In the genomic region with DNA sequence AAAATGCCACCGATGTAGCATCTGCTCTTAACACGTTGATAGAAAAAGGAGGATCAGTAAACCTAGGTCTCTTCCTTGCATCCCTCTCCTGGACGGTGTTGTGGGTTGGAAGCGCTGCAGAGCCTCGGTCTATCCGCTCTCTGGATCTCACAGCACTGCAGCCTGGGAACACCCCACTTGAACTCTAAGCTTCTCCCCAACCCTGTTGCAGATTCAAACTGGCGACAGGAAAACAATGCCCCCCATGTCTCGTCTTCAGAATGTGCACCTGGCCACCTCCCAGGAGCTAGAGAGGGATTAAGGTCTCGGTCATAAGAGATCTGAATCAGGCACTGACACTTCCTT, we compare ENCODE assay signal across 9 cellular contexts. TPM values are rescaled to one million over a fixed set of nuclear protein-coding genes. Genes with fewer than 3 reads are reported as not detected.
DNase-seq lines count a peak whose midpoint lies in the region; ATAC-seq, FAIRE-seq and TF ChIP-seq lines count a peak whose summit lies in the region.
"Had no signal": no experiment of that assay in that cellular context is flagged by ENCODE, and none has a peak within 500 bp of the region (broad histone marks: within the 10 kb centered on the region; RNA-seq: fewer than 3 reads in every experiment).

No MANE protein-coding gene starts in this region.

- H3K4me1 Mint-ChIP-seq in CD4-positive, alpha-beta T cell (ENCODE audit: low read depth), result peaks cover 26% of the 10 kb centered on the region
- peaks cover 19 to 33% (median 27%) of the 10 kb centered on the region in 3 donors for H3K4me1 Mint-ChIP-seq in T-cell

- H3K27ac Mint-ChIP-seq in CD4-positive, alpha-beta T cell, result peak overlapping the region; percentile 84
- peak overlapping the region; percentile 89 to 94 for H3K27ac Mint-ChIP-seq in T-cell

- POLR2A ChIA-PET in CD4-positive, alpha-beta T cell (lab: Charles Lee), result interaction anchor here (1.1 to 3.1 kb wide), 10 partner anchors 8 to 488 kb away, joined by 3 to 18 read pairs (median 6); a partner anchor contains a TSS
- POLR2A ChIA-PET in T-cell (lab: Charles Lee), result interaction anchor here (1.6 to 2.3 kb wide), 2 partner anchors 157 to 488 kb away, joined by 4 to 8 read pairs; a partner anchor contains a TSS

- DNase-seq in CD4-positive, alpha-beta T cell, result peak in 3 of 10 experiments; percentile 3 to 16 (median 3)
- DNase-seq in H7 (peak; percentile 52), T-cell (peak in 3 of 34 experiments; percentile 2 to 18 (median 9)), pancreas (no peak), NCI-H2196 (lab: John Stamatoyannopoulos, UW; ENCODE audit: unreplicated experiment) (no peak), SKM-1 (lab: John Stamatoyannopoulos, UW; ENCODE audit: unreplicated experiment) (no peak)

- CTCF ChIA-PET in CD4-positive, alpha-beta T cell (lab: Charles Lee), result interaction anchor here (0.6 to 2.1 kb wide), 3 partner anchors 8 to 31 kb away, joined by 3 to 6 read pairs (median 4); no protein-coding TSS in a partner anchor
- CTCF ChIA-PET in T-cell (lab: Charles Lee), result interaction anchor here (0.7 to 3.5 kb wide), 9 partner anchors 13 to 234 kb away, joined by 3 to 24 read pairs (median 4); a partner anchor contains a TSS

- TF ChIP-seq CTCF in CD4-positive, alpha-beta T cell (IDR thresholded peaks at IDR 0.05), result no peak
- no peak for TF ChIP-seq CTCF in pancreas (IDR thresholded peaks at IDR 0.05)

- no peaks in the 10 kb centered on the region for H3K27me3 Mint-ChIP-seq in CD4-positive, alpha-beta T cell
- H3K27me3 Mint-ChIP-seq in T-cell, result no peaks in the 10 kb centered on the region

- ATAC-seq in CD4-positive, alpha-beta T cell (ENCODE audit: poor library complexity), result no peak
- ATAC-seq in T-cell (replicated peaks in 1 of 4) (no peak), pancreas (peak in 2 of 4 donors; percentile 17 to 31), HG03439 (IDR thresholded peaks at IDR 0.05; ENCODE audit: unreplicated experiment) (no peak)

- intact Hi-C loops in CD4-positive, alpha-beta T cell (cut with DNase I, micrococcal nuclease), result loop anchor here in 1 of 2 experiments (1.0 to 10.0 kb wide), 9 partner anchors 157 to 786 kb away; a partner anchor contains a TSS
- intact Hi-C loops in pancreas (cut with DNase I), result no loop called here

- H3K4me1 ChIP-seq in esophagus (ENCODE audit: control insufficient read depth in 2 of 2, insufficient read depth in 2 of 2, low read length in 1 of 2) (no peaks in the 10 kb centered on the region), pancreas (peaks cover 0 to 7% (median 0%) of the 10 kb centered on the region in 3 donors)

- FAIRE-seq in pancreas (lab: Jason Lieb, UNC), result no peak

- no peaks in the 10 kb centered on the region for H3K9me3 ChIP-seq in CD4-positive, alpha-beta T cell (ENCODE audit: control insufficient read depth, low read length)
- H3K9me3 ChIP-seq in esophagus (ENCODE audit: control insufficient read depth in 2 of 2, insufficient read depth in 1 of 2, low read depth in 1 of 2, low read length in 1 of 2) (no peaks in the 10 kb centered on the region), pancreas (no peaks in the 10 kb centered on the region)

- H3K27me3 ChIP-seq in CD4-positive, alpha-beta T cell (ENCODE audit: control insufficient read depth, insufficient read depth, low read length), result no peaks in the 10 kb centered on the region
- no peaks in the 10 kb centered on the region for H3K27me3 ChIP-seq in H7 (ENCODE audit: control insufficient read depth, insufficient read depth, low read length)
- H3K27me3 ChIP-seq in esophagus (ENCODE audit: control insufficient read depth in 1 of 2, insufficient read depth in 2 of 2, low read length in 2 of 2), result no peaks in the 10 kb centered on the region
- H3K27me3 ChIP-seq in pancreas, result peaks cover 0 to under 1% (median 0%) of the 10 kb centered on the region in 4 donors

- H3K36me3 ChIP-seq in H7 (replicated peaks; ENCODE audit: control insufficient read depth, insufficient read depth, low read length) (peaks cover 1% of the 10 kb centered on the region; the same call in 1 of the 2 replicates), esophagus (ENCODE audit: control insufficient read depth in 2 of 2, insufficient read depth in 2 of 2, low read length in 1 of 2) (no peaks in the 10 kb centered on the region), pancreas (no peaks in the 10 kb centered on the region)

- H3K4me3 ChIP-seq in H7 (ENCODE audit: insufficient read depth, low read depth, low read length), result peak overlapping the region; percentile 81
- H3K4me3 ChIP-seq in esophagus (ENCODE audit: low read depth in 1 of 2, low read length in 2 of 2), result peak overlapping the region; percentile 71 to 81
- peak overlapping the region; percentile 16 to 78 (median 66) for H3K4me3 ChIP-seq in pancreas

- H3K27ac ChIP-seq in CD4-positive, alpha-beta T cell (ENCODE audit: low read depth, low read length), result peak overlapping the region; percentile 29
- H3K27ac ChIP-seq in esophagus (ENCODE audit: low read depth in 2 of 2, low read length in 1 of 2), result peak overlapping the region; percentile 35 to 91
- peak overlapping the region; percentile 10 to 73 (median 58) for H3K27ac ChIP-seq in pancreas

- peak overlapping the region; percentile 97 for H3K4me3 Mint-ChIP-seq in CD4-positive, alpha-beta T cell
- H3K4me3 Mint-ChIP-seq in T-cell, result peak overlapping the region; percentile 94 to 97 (median 96)

- peaks cover 5% of the 10 kb centered on the region for H3K36me3 Mint-ChIP-seq in CD4-positive, alpha-beta T cell (ENCODE audit: low read depth)
- H3K36me3 Mint-ChIP-seq in T-cell, result no peaks in the 10 kb centered on the region

- WGBS in esophagus, 2 donors, result 1 to 2% methylated on average over 9 of the region's 9 CpGs
- 1% methylated on average over 9 of the region's 9 CpGs for WGBS in pancreas, 2 donors

- H3K9me3 Mint-ChIP-seq in CD4-positive, alpha-beta T cell, result peaks cover 3% of the 10 kb centered on the region
- peaks cover 0 to 7% (median 0%) of the 10 kb centered on the region in 3 donors for H3K9me3 Mint-ChIP-seq in T-cell

RNA-seq across cellular contexts. Expression of a gene that starts 0.5 kb away (rescaled TPM):
- total RNA-seq in CD4-positive, alpha-beta T cell, result 1 to 10 TPM; 3.9 to 4.4 TPM
- total RNA-seq in H7 (2014; rRNA removed; shearing (Covaris generic)), result 22.7 and 31.9 TPM in 2 replicates
- total RNA-seq in T-cell (10 to 100 TPM; 10.3 to 18.9 (median 14.8) TPM), pancreas (10 to 100 TPM in 2 of 6 donors, 1 to 10 TPM in 4; 5.6 to 13.2 (median 9.9) TPM)
- polyA plus RNA-seq in esophagus (10 to 100 TPM; 11.5 to 18.8 TPM), pancreas (10 to 100 TPM; 11.4 to 27.1 TPM)

RNA-seq across cellular contexts. Expression of a gene that starts 47.9 kb away (rescaled TPM):
- under 1 TPM; 0.25 to 0.34 TPM for total RNA-seq in CD4-positive, alpha-beta T cell
- 0.73 and 0.89 TPM in 2 replicates for total RNA-seq in H7 (2014; rRNA removed; shearing (Covaris generic))
- 1 to 10 TPM in 3 of 5 donors, under 1 TPM in 2; 0.14 to 1.5 (median 1.1) TPM for total RNA-seq in T-cell
- 10 to 100 TPM; 21.7 to 27.0 TPM for polyA plus RNA-seq in esophagus
- 1 to 10 TPM in 3 of 6 donors, under 1 TPM in 3; 0.32 to 7.3 (median 1.5) TPM for total RNA-seq in pancreas
- under 1 TPM; 0.59 to 0.61 TPM for polyA plus RNA-seq in pancreas

RNA-seq across cellular contexts. Expression of a gene that starts 53.6 kb away (rescaled TPM):
- total RNA-seq in CD4-positive, alpha-beta T cell, result not detected
- 1.6 and 2.2 TPM in 2 replicates for total RNA-seq in H7 (2014; rRNA removed; shearing (Covaris generic))
- total RNA-seq in T-cell (under 1 TPM in 1 of 5 donors, not detected in 4; 0.55 TPM), pancreas (1 to 10 TPM; 4.3 to 8.1 (median 5.9) TPM)
- polyA plus RNA-seq in esophagus (under 1 TPM; 0.24 to 0.43 TPM), pancreas (1 to 10 TPM; 3.4 to 6.4 TPM)
- total RNA-seq: T-helper 1 cell treated with Interleukin-12 subunit alpha and Interleukin-12 subunit beta and Interleukin-4 antibody, amounts not matched to agents 30 ng/mL and 1 ng/mL, for 36 hours had no signal
